Comparison of ENCODE assay signal across 18 cellular contexts in the genomic region with DNA sequence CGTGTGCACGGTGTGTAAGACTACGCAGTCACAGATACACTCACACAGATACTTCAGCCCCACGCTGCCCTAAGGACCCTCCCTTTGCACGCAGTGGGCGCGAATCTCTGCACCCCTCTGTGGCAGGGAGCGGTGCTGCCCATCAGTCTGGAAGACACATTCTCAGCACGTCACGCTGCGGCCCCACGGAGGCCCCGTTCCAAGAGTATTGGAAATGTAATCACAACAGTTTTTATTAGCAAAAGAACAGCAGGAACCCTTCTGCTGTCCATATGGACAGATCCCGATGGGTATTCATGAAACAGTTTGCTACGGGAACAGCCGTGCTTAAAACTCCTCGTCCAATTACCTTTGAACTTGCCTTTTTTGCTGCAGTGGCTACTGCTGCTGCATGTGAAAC.
"Had no signal": no experiment of that assay in that cellular context is flagged by ENCODE, and none has a peak within 500 bp of the region (broad histone marks: within the 10 kb centered on the region; RNA-seq: fewer than 3 reads in every experiment).

No MANE protein-coding gene starts in this region.

- DNase-seq: activated CD4-positive, alpha-beta T cell treated with anti-CD3 and anti-CD28 coated beads for 4 hours; activated CD4-positive, alpha-beta T cell treated with anti-CD3 and anti-CD28 coated beads, Interleukin-2, amount 50 U/mL, for 48 hours; activated CD4-positive, CD25-positive, alpha-beta regulatory T cell; activated naive CD4-positive, alpha-beta T cell treated with anti-CD3 and anti-CD28 coated beads for 36 hours; activated naive CD8-positive, alpha-beta T cell treated with anti-CD3 and anti-CD28 coated beads, Interleukin-2, amount 10 ng/mL, durations not matched to agents 7 days and 5 days; activated T-cell treated with anti-CD3 and anti-CD28 coated beads, Interleukin-2, amount 50 U/mL, for 48 hours; amniotic stem cell; effector CD4-positive, alpha-beta T cell; erythroblast; foreskin keratinocyte; immature natural killer cell; left ventricle myocardium inferior; naive thymus-derived CD8-positive, alpha-beta T cell; stimulated activated CD4-positive, alpha-beta T cell treated with anti-CD3 and anti-CD28 coated beads, Interleukin-2, amount 100 ng/mL, for 48 hours; stimulated activated CD8-positive, alpha-beta memory T cell treated with anti-CD3 and anti-CD28 coated beads, Interleukin-4, amount 100 ng/mL, for 48 hours; stimulated activated naive B cell treated with anti-CD40 and anti-IgM and Interleukin-4, amounts not matched to agents 10 μg/mL and 1 μg/mL and 100 μg/mL, for 72 hours; T1000; transverse colon had no signal

- H3K4me3 ChIP-seq: left ventricle myocardium inferior, transverse colon had no signal

- H3K9me3 ChIP-seq: transverse colon had no signal

- H3K27ac ChIP-seq: foreskin keratinocyte, left ventricle myocardium inferior, transverse colon had no signal

- H3K4me1 ChIP-seq: foreskin keratinocyte, left ventricle myocardium inferior, transverse colon had no signal

- H3K36me3 ChIP-seq: left ventricle myocardium inferior, transverse colon had no signal

- H3K27me3 ChIP-seq: transverse colon had no signal
